ENCODE assay signal across 12 cellular contexts in genomic region chr7:11120068-11120664, GRCh38.
DNase-seq lines count a peak whose midpoint lies in the region; ATAC-seq, FAIRE-seq and TF ChIP-seq lines count a peak whose summit lies in the region.
"Had no signal": no experiment of that assay in that cellular context is flagged by ENCODE, and none has a peak within 500 bp of the region (broad histone marks: within the 10 kb centered on the region; RNA-seq: fewer than 3 reads in every experiment).

No MANE protein-coding gene starts in this region.

- peaks cover 1% of the 10 kb centered on the region for H3K4me1 Mint-ChIP-seq in osteocyte (ENCODE audit: unreplicated experiment)

- H3K27ac Mint-ChIP-seq in osteocyte (ENCODE audit: unreplicated experiment) = no peak overlapping the region
- H3K27ac Mint-ChIP-seq: activated naive CD4-positive, alpha-beta T cell treated with anti-CD3 and anti-CD28 coated beads, Interleukin-2, amount 50 U/mL, for 24 hours had no signal

- no peak overlapping the region for H3K4me3 Mint-ChIP-seq in osteocyte (ENCODE audit: unreplicated experiment)
- H3K4me3 Mint-ChIP-seq: activated naive CD4-positive, alpha-beta T cell treated with anti-CD3 and anti-CD28 coated beads, Interleukin-2, amount 50 U/mL, for 24 hours had no signal

- peak; percentile 3 for DNase-seq in GM13977 (ENCODE audit: low spot score)
- DNase-seq in GM19239 (ENCODE audit: insufficient read length, low spot score) = peak; percentile 1
- DNase-seq in GM19240 (ENCODE audit: insufficient read length, low spot score) = no peak
- no peak for DNase-seq in osteocyte (ENCODE audit: extremely low spot score, unreplicated experiment)
- no peak for DNase-seq in stimulated activated CD4-positive, alpha-beta T cell treated with anti-CD3 and anti-CD28 coated beads, Interleukin-12 subunit alpha, Interleukin-12 subunit beta, amount 100 ng/mL, for 4 hours
- no peak for DNase-seq in NOMO-1 (lab: John Stamatoyannopoulos, UW; ENCODE audit: unreplicated experiment in 2 of 2)
- DNase-seq: foreskin keratinocyte, left ventricle myocardium superior, NCI-H2029 had no signal

- in situ Hi-C loops in GM13977 (cut with MboI; ENCODE audit: low pct_unique_long_range_greater_than_20kb, low sequenced_read_pairs, unreplicated experiment) = no loop called here

- FAIRE-seq in GM19239 (lab: Jason Lieb, UNC) = peak; percentile 28

- H3K9me3 Mint-ChIP-seq in osteocyte (ENCODE audit: unreplicated experiment) = no peaks in the 10 kb centered on the region
- H3K9me3 Mint-ChIP-seq: activated naive CD4-positive, alpha-beta T cell treated with anti-CD3 and anti-CD28 coated beads, Interleukin-2, amount 50 U/mL, for 24 hours had no signal

- H3K27me3 Mint-ChIP-seq in osteocyte (ENCODE audit: unreplicated experiment) = no peaks in the 10 kb centered on the region
- H3K27me3 Mint-ChIP-seq: activated naive CD4-positive, alpha-beta T cell treated with anti-CD3 and anti-CD28 coated beads, Interleukin-2, amount 50 U/mL, for 24 hours had no signal

- TF ChIP-seq CTCF in GM13977 (IDR thresholded peaks at IDR 0.05; ENCODE audit: extremely low read depth, insufficient read depth, missing control alignments) (no peak), osteocyte (IDR thresholded peaks at IDR 0.05) (no peak)

- peak; percentile 81 for ATAC-seq in HG02678 (IDR thresholded peaks at IDR 0.05; ENCODE audit: unreplicated experiment)
- ATAC-seq in HG03460 (IDR thresholded peaks at IDR 0.05; ENCODE audit: unreplicated experiment) = peak; percentile 66
- ATAC-seq: foreskin keratinocyte, left ventricle myocardium superior had no signal

- H3K36me3 Mint-ChIP-seq in osteocyte (ENCODE audit: unreplicated experiment) = peaks cover 24% of the 10 kb centered on the region

Comparison
In these comparisons a context has a peak if more than half of its experiments do, and no peak if none do; other contexts are left out.
1. DNase-seq: peak in GM13977 (single experiment) and GM19239 (single experiment); none in GM19240 (single experiment), osteocyte (single experiment), stimulated activated CD4-positive, alpha-beta T cell treated with anti-CD3 and anti-CD28 coated beads, Interleukin-12 subunit alpha, Interleukin-12 subunit beta, amount 100 ng/mL, for 4 hours (single experiment) and NOMO-1 (0 of 2).